26 cellular contexts compared by ENCODE assay signal in the genomic region with DNA sequence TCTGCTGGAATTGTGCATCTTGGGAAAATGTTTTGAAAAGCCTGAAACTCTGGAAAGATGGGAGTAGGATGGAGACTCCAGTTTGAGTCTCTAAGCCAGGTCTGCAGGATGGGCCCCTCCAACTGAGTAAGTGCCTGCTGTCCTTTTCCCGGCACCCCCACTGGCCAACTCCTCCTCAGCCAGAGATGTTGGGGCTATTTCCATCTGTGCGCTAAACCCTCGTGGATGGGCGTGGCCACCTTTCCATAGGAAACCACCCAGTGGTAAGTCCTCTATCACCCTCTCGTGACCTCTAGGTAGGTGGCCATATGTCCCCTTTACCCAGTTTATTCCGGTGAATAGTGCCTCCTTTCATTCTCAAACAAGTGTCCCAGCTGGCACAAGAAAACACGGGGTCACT.
"Had no signal": no experiment of that assay in that cellular context is flagged by ENCODE, and none has a peak within 500 bp of the region (broad histone marks: within the 10 kb centered on the region; RNA-seq: fewer than 3 reads in every experiment).

No MANE protein-coding gene starts in this region.

- H3K4me3 Mint-ChIP-seq: activated naive CD8-positive, alpha-beta T cell; endodermal cell; naive thymus-derived CD8-positive, alpha-beta T cell; stimulated activated naive CD8-positive, alpha-beta T cell treated with anti-CD3 and anti-CD28 coated beads, Interleukin-15, amount 100 ng/mL, for 72 hours; WTC11 had no signal

- H3K36me3 Mint-ChIP-seq: activated naive CD8-positive, alpha-beta T cell; naive thymus-derived CD8-positive, alpha-beta T cell; WTC11 had no signal

- H3K27me3 Mint-ChIP-seq: activated naive CD8-positive, alpha-beta T cell; naive thymus-derived CD8-positive, alpha-beta T cell; stimulated activated naive CD8-positive, alpha-beta T cell treated with anti-CD3 and anti-CD28 coated beads, Interleukin-15, amount 100 ng/mL, for 72 hours had no signal

- H3K9me3 Mint-ChIP-seq: endodermal cell; naive thymus-derived CD8-positive, alpha-beta T cell; WTC11 had no signal

- H3K36me3 ChIP-seq: adrenal gland, ascending aorta, brain microvascular endothelial cell, colonic mucosa, esophagus squamous epithelium, gastroesophageal sphincter, heart left ventricle, lower lobe of right lung, pancreas, suprapubic skin, tibial nerve had no signal

- ATAC-seq: gastroesophageal sphincter; heart left ventricle; left cardiac atrium; lower lobe of right lung; naive thymus-derived CD8-positive, alpha-beta T cell; pancreas; right cardiac atrium; stimulated activated naive CD8-positive, alpha-beta T cell treated with anti-CD3 and anti-CD28 coated beads, Interleukin-15, amount 100 ng/mL, for 72 hours; WTC11 had no signal

- H3K4me1 ChIP-seq: ascending aorta, colonic mucosa, tibial nerve had no signal

- H3K4me1 Mint-ChIP-seq: endodermal cell, WTC11 had no signal

- DNase-seq: activated naive CD4-positive, alpha-beta T cell; activated T-cell treated with anti-CD3 and anti-CD28 coated beads, Interleukin-2, amount 50 U/mL, for 1 hour; brain microvascular endothelial cell; central memory CD4-positive, alpha-beta T cell; colonic mucosa; endodermal cell; esophagus squamous epithelium; heart left ventricle; islet precursor cell; left cardiac atrium; lower lobe of right lung; naive thymus-derived CD8-positive, alpha-beta T cell; pancreas; right cardiac atrium; stimulated activated CD4-positive, alpha-beta T cell treated with anti-CD3 and anti-CD28 coated beads, Interleukin-12 subunit alpha, Interleukin-12 subunit beta, amount 100 ng/mL, for 4 hours; stimulated activated CD4-positive, alpha-beta T cell treated with anti-CD3 and anti-CD28 coated beads, Interleukin-4, amount 100 ng/mL, for 4 hours; stimulated activated naive CD8-positive, alpha-beta T cell treated with anti-CD3 and anti-CD28 coated beads, Interleukin-15, amount 100 ng/mL, for 72 hours; T-helper 1 cell; T1000 had no signal

- H3K27me3 ChIP-seq: adrenal gland, ascending aorta, brain microvascular endothelial cell, colonic mucosa, esophagus squamous epithelium, gastroesophageal sphincter, heart left ventricle, pancreas, suprapubic skin, tibial nerve had no signal

- H3K9me3 ChIP-seq: adrenal gland, ascending aorta, colonic mucosa, esophagus squamous epithelium, gastroesophageal sphincter, heart left ventricle, lower lobe of right lung, pancreas, suprapubic skin, tibial nerve had no signal

- H3K4me3 ChIP-seq: adrenal gland, ascending aorta, colonic mucosa, esophagus squamous epithelium, gastroesophageal sphincter, heart left ventricle, lower lobe of right lung, pancreas, suprapubic skin, tibial nerve had no signal

- H3K27ac Mint-ChIP-seq: activated naive CD8-positive, alpha-beta T cell; endodermal cell; stimulated activated naive CD8-positive, alpha-beta T cell treated with anti-CD3 and anti-CD28 coated beads, Interleukin-15, amount 100 ng/mL, for 72 hours; WTC11 had no signal

- H3K27ac ChIP-seq: ascending aorta, brain microvascular endothelial cell, colonic mucosa, esophagus squamous epithelium, gastroesophageal sphincter, lower lobe of right lung, pancreas, suprapubic skin, tibial nerve had no signal
